In the genomic region with DNA sequence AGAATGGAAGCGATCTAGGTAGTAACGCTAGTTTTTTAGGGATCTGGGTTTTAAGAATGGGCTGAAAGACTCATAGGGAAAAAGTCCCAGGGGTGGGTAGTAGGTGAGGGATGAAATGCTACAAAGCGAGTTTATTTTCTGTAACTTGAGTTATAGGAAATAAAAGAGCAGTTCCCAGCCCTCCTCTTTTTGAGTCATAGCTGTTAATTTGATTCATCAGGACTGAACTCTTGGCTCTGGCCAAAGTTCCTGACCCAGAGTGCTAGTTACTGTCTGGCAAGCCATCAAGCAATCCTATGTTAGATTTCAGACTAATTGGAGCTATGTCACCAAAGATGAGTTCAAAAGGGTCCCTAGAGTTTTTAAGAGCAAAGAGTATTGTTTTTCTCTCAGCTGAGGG, we compare ENCODE assay signal across 28 cellular contexts. TPM values are rescaled to one million over a fixed set of nuclear protein-coding genes. Genes with fewer than 3 reads are reported as not detected.
"Had no signal": no experiment of that assay in that cellular context is flagged by ENCODE, and none has a peak within 500 bp of the region (broad histone marks: within the 10 kb centered on the region; RNA-seq: fewer than 3 reads in every experiment).

No MANE protein-coding gene starts in this region.

- H3K9me3 ChIP-seq: breast epithelium, heart right ventricle, left ventricle myocardium inferior, neutrophil, pancreas, prostate gland, sigmoid colon, tibial nerve had no signal

- H3K36me3 Mint-ChIP-seq: activated naive CD4-positive, alpha-beta T cell treated with anti-CD3 and anti-CD28 coated beads, Interleukin-2, amount 50 U/mL, for 24 hours; naive B cell; WTC11 had no signal

- H3K27me3 Mint-ChIP-seq: activated CD4-positive, alpha-beta memory T cell treated with anti-CD3 and anti-CD28 coated beads, Interleukin-2, amount 10 ng/mL, durations not matched to agents 7 days and 5 days; activated CD4-positive, alpha-beta T cell treated with anti-CD3 and anti-CD28 coated beads, Interleukin-2, amount 10 ng/mL, durations not matched to agents 7 days and 5 days; activated naive CD4-positive, alpha-beta T cell treated with anti-CD3 and anti-CD28 coated beads, Interleukin-2, amount 50 U/mL, for 24 hours; activated naive CD8-positive, alpha-beta T cell treated with anti-CD3 and anti-CD28 coated beads, Interleukin-2, amount 50 U/mL, for 24 hours; activated T-cell treated with anti-CD3 and anti-CD28 coated beads, Interleukin-2, amount 50 U/mL, for 24 hours; activated T-helper 17 cell treated with anti-CD3 and anti-CD28 coated beads, Interleukin-2, amount 50 U/mL, for 72 hours had no signal

- H3K27ac ChIP-seq: breast epithelium, heart right ventricle, left ventricle myocardium inferior, neutrophil, pancreas, prostate gland, sigmoid colon, tibial nerve had no signal

- H3K27me3 ChIP-seq: breast epithelium, heart right ventricle, neutrophil, pancreas, sigmoid colon, tibial nerve had no signal

- DNase-seq: activated CD4-positive, alpha-beta memory T cell treated with anti-CD3 and anti-CD28 coated beads, Interleukin-2, amount 10 ng/mL, durations not matched to agents 7 days and 5 days; activated CD4-positive, alpha-beta T cell treated with anti-CD3 and anti-CD28 coated beads for 1 hour; activated CD4-positive, alpha-beta T cell treated with anti-CD3 and anti-CD28 coated beads, Interleukin-2, amount 10 ng/mL, durations not matched to agents 7 days and 5 days; activated CD8-positive, alpha-beta memory T cell treated with anti-CD3 and anti-CD28 coated beads, Interleukin-2, amount 50 U/mL, for 48 hours; activated gamma-delta T cell treated with Interleukin-2 at 50 U/mL for 16 hours; activated naive CD8-positive, alpha-beta T cell treated with anti-CD3 and anti-CD28 coated beads, Interleukin-2, amount 50 U/mL, for 24 hours; activated T-cell treated with anti-CD3 and anti-CD28 coated beads, Interleukin-2, amount 50 U/mL, for 24 hours; amygdala; central memory CD4-positive, alpha-beta T cell; foreskin melanocyte; heart right ventricle; kidney glomerular epithelial cell; left ventricle myocardium inferior; naive B cell; nephron progenitor cell; pancreas; sigmoid colon; stimulated activated naive CD4-positive, alpha-beta T cell; SW 1271; T-helper 9 cell had no signal

- H3K4me1 Mint-ChIP-seq: activated CD4-positive, alpha-beta memory T cell treated with anti-CD3 and anti-CD28 coated beads, Interleukin-2, amount 10 ng/mL, durations not matched to agents 7 days and 5 days; activated CD4-positive, alpha-beta T cell treated with anti-CD3 and anti-CD28 coated beads, Interleukin-2, amount 10 ng/mL, durations not matched to agents 7 days and 5 days; activated naive CD4-positive, alpha-beta T cell treated with anti-CD3 and anti-CD28 coated beads, Interleukin-2, amount 50 U/mL, for 24 hours; activated naive CD8-positive, alpha-beta T cell treated with anti-CD3 and anti-CD28 coated beads, Interleukin-2, amount 50 U/mL, for 24 hours; activated T-helper 17 cell treated with anti-CD3 and anti-CD28 coated beads, Interleukin-2, amount 50 U/mL, for 72 hours; naive B cell had no signal

- H3K4me3 Mint-ChIP-seq: activated CD4-positive, alpha-beta memory T cell treated with anti-CD3 and anti-CD28 coated beads, Interleukin-2, amount 10 ng/mL, durations not matched to agents 7 days and 5 days; activated CD4-positive, alpha-beta T cell treated with anti-CD3 and anti-CD28 coated beads, Interleukin-2, amount 10 ng/mL, durations not matched to agents 7 days and 5 days; activated naive CD4-positive, alpha-beta T cell treated with anti-CD3 and anti-CD28 coated beads, Interleukin-2, amount 50 U/mL, for 24 hours; activated naive CD8-positive, alpha-beta T cell treated with anti-CD3 and anti-CD28 coated beads, Interleukin-2, amount 50 U/mL, for 24 hours; activated T-cell treated with anti-CD3 and anti-CD28 coated beads, Interleukin-2, amount 50 U/mL, for 24 hours; activated T-helper 17 cell treated with anti-CD3 and anti-CD28 coated beads, Interleukin-2, amount 50 U/mL, for 72 hours; naive B cell; nephron progenitor cell; T-helper 1 cell treated with Interleukin-12 subunit alpha and Interleukin-12 subunit beta and Interleukin-4 antibody, amounts not matched to agents 30 μg/mL and 1 μg/mL, for 36 hours; WTC11 had no signal

- H3K27ac Mint-ChIP-seq: activated CD4-positive, alpha-beta memory T cell treated with anti-CD3 and anti-CD28 coated beads, Interleukin-2, amount 10 ng/mL, durations not matched to agents 7 days and 5 days; activated CD4-positive, alpha-beta T cell treated with anti-CD3 and anti-CD28 coated beads, Interleukin-2, amount 10 ng/mL, durations not matched to agents 7 days and 5 days; activated naive CD4-positive, alpha-beta T cell treated with anti-CD3 and anti-CD28 coated beads, Interleukin-2, amount 50 U/mL, for 24 hours; activated naive CD8-positive, alpha-beta T cell treated with anti-CD3 and anti-CD28 coated beads, Interleukin-2, amount 50 U/mL, for 24 hours; activated T-cell treated with anti-CD3 and anti-CD28 coated beads, Interleukin-2, amount 50 U/mL, for 24 hours; activated T-helper 17 cell treated with anti-CD3 and anti-CD28 coated beads, Interleukin-2, amount 50 U/mL, for 72 hours; naive B cell; nephron progenitor cell; T-helper 1 cell treated with Interleukin-12 subunit alpha and Interleukin-12 subunit beta and Interleukin-4 antibody, amounts not matched to agents 30 μg/mL and 1 μg/mL, for 36 hours; WTC11 had no signal

- H3K9me3 Mint-ChIP-seq: activated CD4-positive, alpha-beta memory T cell treated with anti-CD3 and anti-CD28 coated beads, Interleukin-2, amount 10 ng/mL, durations not matched to agents 7 days and 5 days; activated CD4-positive, alpha-beta T cell treated with anti-CD3 and anti-CD28 coated beads, Interleukin-2, amount 10 ng/mL, durations not matched to agents 7 days and 5 days; activated naive CD4-positive, alpha-beta T cell treated with anti-CD3 and anti-CD28 coated beads, Interleukin-2, amount 50 U/mL, for 24 hours; activated T-cell treated with anti-CD3 and anti-CD28 coated beads, Interleukin-2, amount 50 U/mL, for 24 hours; activated T-helper 17 cell treated with anti-CD3 and anti-CD28 coated beads, Interleukin-2, amount 50 U/mL, for 72 hours; nephron progenitor cell; T-helper 1 cell treated with Interleukin-12 subunit alpha and Interleukin-12 subunit beta and Interleukin-4 antibody, amounts not matched to agents 30 μg/mL and 1 μg/mL, for 36 hours; WTC11 had no signal

- H3K4me1 ChIP-seq: breast epithelium, pancreas, prostate gland, sigmoid colon, tibial nerve had no signal

- H3K4me3 ChIP-seq: breast epithelium, heart right ventricle, left ventricle myocardium inferior, pancreas, prostate gland, sigmoid colon, tibial nerve had no signal

- ATAC-seq: activated naive CD8-positive, alpha-beta T cell treated with anti-CD3 and anti-CD28 coated beads, Interleukin-2, amount 50 U/mL, for 24 hours; activated T-helper 17 cell treated with anti-CD3 and anti-CD28 coated beads, Interleukin-2, amount 50 U/mL, for 72 hours; heart right ventricle; pancreas; WTC11 had no signal

- H3K36me3 ChIP-seq: breast epithelium, heart right ventricle, left ventricle myocardium inferior, neutrophil, pancreas, prostate gland, sigmoid colon, tibial nerve had no signal

RNA-seq across cellular contexts. Expression of gene NOSTRIN, which starts 17.4 kb away (rescaled TPM):
- total RNA-seq: activated CD4-positive, alpha-beta memory T cell treated with anti-CD3 and anti-CD28 coated beads, Interleukin-2, amount 10 ng/mL, durations not matched to agents 7 days and 5 days; activated CD4-positive, alpha-beta T cell treated with anti-CD3 and anti-CD28 coated beads, Interleukin-2, amount 10 ng/mL, durations not matched to agents 7 days and 5 days had no signal
